In the genomic region with DNA sequence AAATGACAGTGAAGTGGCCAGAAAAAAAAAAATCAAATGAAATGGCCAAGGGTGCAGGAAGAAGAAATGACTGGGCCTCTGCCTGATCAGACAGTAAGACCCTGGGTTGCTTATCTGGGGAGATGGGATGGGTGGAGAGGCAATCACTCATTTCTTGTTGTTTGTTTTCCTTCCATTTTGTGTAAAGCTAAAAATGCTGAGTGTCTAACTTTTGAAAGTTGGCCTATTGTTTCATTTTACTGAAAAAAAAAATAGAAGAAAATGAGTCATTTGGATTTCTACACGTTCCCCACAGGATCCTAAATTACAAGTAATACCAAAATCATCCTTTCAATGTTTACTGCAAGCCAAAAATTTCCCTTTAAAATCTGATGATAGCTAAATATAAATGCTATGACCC, we compare ENCODE assay signal across 28 cellular contexts. TPM values are rescaled to one million over a fixed set of nuclear protein-coding genes. Genes with fewer than 3 reads are reported as not detected.
DNase-seq lines count a peak whose midpoint lies in the region; ATAC-seq, FAIRE-seq and TF ChIP-seq lines count a peak whose summit lies in the region.
"Had no signal": no experiment of that assay in that cellular context is flagged by ENCODE, and none has a peak within 500 bp of the region (broad histone marks: within the 10 kb centered on the region; RNA-seq: fewer than 3 reads in every experiment).

No MANE protein-coding gene starts in this region.

- H2AFZ ChIP-seq in fibroblast of lung (ENCODE audit: low read length) = peak overlapping the region; percentile 42
- H2AFZ ChIP-seq: neural progenitor cell had no signal

- ATAC-seq in HG02885 (IDR thresholded peaks at IDR 0.05; ENCODE audit: poor library complexity, unreplicated experiment) = no peak
- ATAC-seq: HepG2 had no signal

- DNase-seq in GM03348 (ENCODE audit: low spot score) (peak; percentile 50), SJSA1 (ENCODE audit: low read depth in 1 of 2, low spot score in 2 of 2) (peak in 1 of 2 experiments; percentile 62), fibroblast of lung (ENCODE audit: low read depth in 2 of 2) (peak; percentile 37 to 65), renal cortical epithelial cell (ENCODE audit: low read depth) (peak; percentile 9), OCI-M2 (lab: John Stamatoyannopoulos, UW; ENCODE audit: unreplicated experiment) (no peak), DMS 273 treated with DMSO at 0.1 percent for 48 hours (lab: John Stamatoyannopoulos, UW) (no peak), RCC 7860 (ENCODE audit: low spot score) (no peak)
- DNase-seq: activated B cell treated with CpG ODN at 0.5 μM for 24 hours; activated CD4-positive, alpha-beta T cell treated with anti-CD3 and anti-CD28 coated beads, Interleukin-2, amount 50 U/mL, for 4 hours; CD8-positive, alpha-beta memory T cell; effector CD4-positive, alpha-beta T cell; lower lobe of right lung; NCI-H1417 treated with DMSO at 0.1 percent for 48 hours; NCI-H2107; NCI-H446; NCI-H82; SW 1271; T1000; upper lobe of left lung had no signal

- H3K36me3 ChIP-seq in SJSA1 = no peaks in the 10 kb centered on the region
- H3K36me3 ChIP-seq in fibroblast of lung (ENCODE audit: control insufficient read depth, insufficient read depth, low read length) = no peaks in the 10 kb centered on the region
- H3K36me3 ChIP-seq: ascending aorta, lower lobe of right lung, neural progenitor cell, prostate gland, upper lobe of left lung had no signal

- no peak overlapping the region for H3K9ac ChIP-seq in fibroblast of lung (ENCODE audit: insufficient read depth, low read length)
- H3K9ac ChIP-seq: neural progenitor cell had no signal

- no peak for TF ChIP-seq CTCF in fibroblast of lung (conservative IDR thresholded peaks at IDR 0.05 in 1 of 2, IDR thresholded peaks at IDR 0.05 in 1 of 2; ENCODE audit: low read depth in 1 of 2, low read length in 2 of 2)

- H3K4me1 ChIP-seq in SJSA1 (replicated peaks) (peaks cover 26% of the 10 kb centered on the region), fibroblast of lung (ENCODE audit: control insufficient read depth, extremely low read depth, insufficient read depth, low read length) (peaks cover 15% of the 10 kb centered on the region)
- H3K4me1 ChIP-seq: ascending aorta, lower lobe of right lung, neural progenitor cell, prostate gland had no signal

- FAIRE-seq in RCC 7860 (lab: Jason Lieb, UNC) = no peak
- FAIRE-seq: H1, HepG2, keratinocyte had no signal

- H3K4me2 ChIP-seq in fibroblast of lung (ENCODE audit: extremely low read depth, insufficient read depth, low read length) = no peak overlapping the region
- H3K4me2 ChIP-seq: neural progenitor cell had no signal

- H3K79me2 ChIP-seq in fibroblast of lung (ENCODE audit: control insufficient read depth, insufficient read depth, low read length) = no peaks in the 10 kb centered on the region

- H3K27me3 ChIP-seq in SJSA1 (replicated peaks) (no peaks in the 10 kb centered on the region), fibroblast of lung (ENCODE audit: control insufficient read depth, insufficient read depth, low read length) (no peaks in the 10 kb centered on the region)
- H3K27me3 ChIP-seq: ascending aorta, neural progenitor cell, upper lobe of left lung had no signal

- H3K9me3 ChIP-seq in SJSA1 (replicated peaks) (no peaks in the 10 kb centered on the region), fibroblast of lung (ENCODE audit: control insufficient read depth, insufficient read depth, low read depth, low read length) (no peaks in the 10 kb centered on the region)
- H3K9me3 ChIP-seq: ascending aorta, lower lobe of right lung, prostate gland, upper lobe of left lung had no signal

- peak overlapping the region; percentile 29 for H3K27ac ChIP-seq in SJSA1
- H3K27ac ChIP-seq in fibroblast of lung (ENCODE audit: insufficient read depth, low read length) = peak overlapping the region; percentile 35
- H3K27ac ChIP-seq: ascending aorta, HL-60, lower lobe of right lung, neural progenitor cell, prostate gland, upper lobe of left lung had no signal

- H3K4me3 ChIP-seq in SJSA1 (no peak overlapping the region), fibroblast of lung (replicated peaks in 1 of 4; ENCODE audit: control extremely low read depth in 1 of 4, insufficient read depth in 1 of 4, low read depth in 3 of 4, low read length in 4 of 4) (no peak overlapping the region)
- H3K4me3 ChIP-seq: ascending aorta, lower lobe of right lung, neural progenitor cell, prostate gland, upper lobe of left lung had no signal

- H4K20me1 ChIP-seq in fibroblast of lung (ENCODE audit: control insufficient read depth, extremely low read depth, insufficient read depth, low read length) = no peaks in the 10 kb centered on the region

RNA-seq across cellular contexts. Expression of gene PTX3, which starts 30.5 kb away (rescaled TPM):
- total RNA-seq in SJSA1 (2014; rRNA removed; shearing (Covaris generic)) = 8.1 and 10.5 TPM in 2 replicates
- total RNA-seq in fibroblast of lung = 464 and 549 TPM in 2 replicates
- 405 and 555 TPM in 2 replicates for polyA plus RNA-seq in fibroblast of lung
- polyA plus RNA-seq in fibroblast of lung (2012) = 389 and 532 TPM in 2 replicates
- 126 and 130 TPM in 2 replicates for polyA minus RNA-seq in fibroblast of lung (ENCODE audit: low replicate concordance)
- 2.5 and 12.5 TPM in 2 replicates for total RNA-seq in renal cortical epithelial cell
- total RNA-seq: activated B cell treated with CpG ODN at 0.5 μM for 24 hours; activated T-helper 1 cell treated with anti-CD3 and anti-CD28 coated beads, Interleukin-12 subunit alpha, Interleukin-12 subunit beta, Interleukin-2, Interleukin-4 antibody, amounts not matched to agents 30 ng/mL and 10 ng/mL and 1 ng/mL, durations not matched to agents 14 hours and 24 hours and 36 hours; CD8-positive, alpha-beta memory T cell; HepG2 had no signal
- polyA plus RNA-seq: HepG2 had no signal

RNA-seq across cellular contexts. Expression of gene VEPH1, which starts 36.1 kb away (rescaled TPM):
- total RNA-seq in SJSA1 (2014; rRNA removed; shearing (Covaris generic)) = 1.7 and 14.3 TPM in 2 replicates
- total RNA-seq in fibroblast of lung (21.1 and 34.7 TPM in 2 replicates), renal cortical epithelial cell (15.5 and 19.3 TPM in 2 replicates)
- 13.1 and 16.6 TPM in 2 replicates for polyA plus RNA-seq in fibroblast of lung
- 10.2 and 10.6 TPM in 2 replicates for polyA plus RNA-seq in fibroblast of lung (2012)
- polyA minus RNA-seq in fibroblast of lung (ENCODE audit: low replicate concordance) = 1.7 and 21.2 TPM in 2 replicates
- total RNA-seq: activated B cell treated with CpG ODN at 0.5 μM for 24 hours; activated T-helper 1 cell treated with anti-CD3 and anti-CD28 coated beads, Interleukin-12 subunit alpha, Interleukin-12 subunit beta, Interleukin-2, Interleukin-4 antibody, amounts not matched to agents 30 ng/mL and 10 ng/mL and 1 ng/mL, durations not matched to agents 14 hours and 24 hours and 36 hours; CD8-positive, alpha-beta memory T cell; HepG2 had no signal
- polyA plus RNA-seq: CD8-positive, alpha-beta memory T cell; HepG2 had no signal

Comparison
In these comparisons a context has a peak if more than half of its experiments do, and no peak if none do; other contexts are left out.
1. DNase-seq: peak in GM03348 (single experiment), fibroblast of lung (2 of 2) and renal cortical epithelial cell (single experiment); none in OCI-M2 (single experiment), DMS 273 treated with DMSO at 0.1 percent for 48 hours (single experiment) and RCC 7860 (single experiment).
2. RNA of gene PTX3, which starts 30.5 kb away (total RNA-seq): 464 to 549 TPM in fibroblast of lung; 8.1 to 10.5 TPM in SJSA1 and 2.5 to 12.5 TPM in renal cortical epithelial cell; every median in the first group is over 10 times any median in the second.